8 cellular contexts compared by ENCODE assay signal in the genomic region with DNA sequence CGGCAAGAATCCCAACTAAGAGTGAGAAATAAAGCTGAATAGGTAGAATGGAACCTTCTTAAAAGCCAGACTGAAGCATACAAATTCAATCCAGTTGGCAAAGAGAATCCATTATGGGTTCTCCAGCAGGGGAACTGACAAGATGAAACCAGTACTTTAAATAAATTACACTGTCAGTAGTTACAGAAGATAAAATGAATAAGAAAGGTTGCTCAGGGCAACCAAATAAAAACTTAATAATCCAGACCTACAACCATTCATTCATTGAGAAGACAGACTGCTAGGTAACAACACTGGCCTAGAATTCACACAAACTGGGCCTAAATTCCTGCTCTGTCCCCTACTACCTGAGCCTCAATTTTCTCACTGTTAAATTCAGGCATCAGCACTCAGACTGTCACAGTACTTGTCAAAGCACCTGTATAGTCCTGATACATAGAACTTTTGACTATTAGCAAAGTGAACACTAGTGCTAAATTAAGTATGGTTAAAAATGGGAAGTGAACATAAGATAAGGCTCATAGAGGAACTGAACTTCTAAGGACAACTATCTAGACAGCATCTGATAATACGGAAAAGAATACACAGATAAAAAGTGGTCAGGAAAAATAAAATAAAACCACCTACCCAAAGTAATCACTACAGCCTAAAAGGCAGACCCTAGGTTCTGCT. TPM values are rescaled to one million over a fixed set of nuclear protein-coding genes. Genes with fewer than 3 reads are reported as not detected.
DNase-seq lines count a peak whose midpoint lies in the region; ATAC-seq, FAIRE-seq and TF ChIP-seq lines count a peak whose summit lies in the region.

No MANE protein-coding gene starts in this region.

- in situ Hi-C loops in HepG2 (cut with HindIII; ENCODE audit: extremely low pct_ligation_motif_present, low pct_unique_long_range_greater_than_20kb) (loop anchor here (10.0 kb wide), 1 partner anchor 136 kb away; no protein-coding TSS in a partner anchor), brain microvascular endothelial cell (cut with HindIII; ENCODE audit: low pct_ligation_motif_present, low sequenced_read_pairs) (no loop called here)

- H2BK15ac ChIP-seq in H9 (ENCODE audit: low read depth, low read length): no peak overlapping the region

- POLR2A ChIA-PET in HepG2 (lab: Yijun Ruan, JAX): no interaction called here

- no peak for TF ChIP-seq POLR2A in HepG2 (IDR thresholded peaks at IDR 0.05; ENCODE audit: insufficient read depth in 1 of 2, low read depth in 2 of 2, low read length in 2 of 2)

- no peak overlapping the region for H2BK20ac ChIP-seq in H9 (ENCODE audit: low read depth, low read length, poor library complexity, severe bottlenecking)

- H4K5ac ChIP-seq in H9 (ENCODE audit: insufficient read length, low read depth, low read length): no peak overlapping the region

- no peak overlapping the region for H2BK120ac ChIP-seq in H9 (ENCODE audit: low read depth, low read length, poor library complexity, severe bottlenecking)

- H2BK12ac ChIP-seq in H9 (ENCODE audit: insufficient read length, low read depth, low read length): no peak overlapping the region

- peaks cover 0 to 73% (median 40%) of the 10 kb centered on the region in 11 experiments; a peak in 19 of 22 replicates for H3K36me3 ChIP-seq in BLaER1 treated with 17β-estradiol and CSF1 and Interleukin-3, amounts not matched to agents 10 nM and 100 nM
- H3K36me3 ChIP-seq in HepG2 (replicated peaks in 1 of 2; ENCODE audit: control insufficient read depth in 1 of 2, insufficient read depth in 2 of 2, low read length in 2 of 2) (no peaks in the 10 kb centered on the region), brain microvascular endothelial cell (replicated peaks) (no peaks in the 10 kb centered on the region)

- H3K79me1 ChIP-seq in H9 (ENCODE audit: insufficient read depth, low read depth, low read length, poor library complexity, severe bottlenecking): no peaks in the 10 kb centered on the region

- H3K27me3 Mint-ChIP-seq in H9 (ENCODE audit: low read depth): no peaks in the 10 kb centered on the region

- H3K23me2 ChIP-seq in H9 (ENCODE audit: insufficient read length, low read depth, low read length, poor library complexity, severe bottlenecking): no peaks in the 10 kb centered on the region

- TF ChIP-seq EP300 in HepG2 (IDR thresholded peaks at IDR 0.05; ENCODE audit: low read depth in 2 of 2, low read length in 2 of 2) (no peak), HepG2 (CRISPR knock-in tag; IDR thresholded peaks at IDR 0.05; ENCODE audit: borderline replicate concordance) (no peak)

- ATAC-seq in HepG2: no peak; the same call in 2 of the 3 replicates

- no peak overlapping the region for H3K56ac ChIP-seq in H9 (ENCODE audit: insufficient read length, low read depth, low read length)

- no CpG with 5 or more reads among the region's 2 CpGs for WGBS in H9 (ENCODE audit: extremely low coverage, insufficient read length, low lambda C conversion rate)
- WGBS in HepG2 (ENCODE audit: low lambda C conversion rate): 93% methylated on average over 2 of the region's 2 CpGs

- H3K4me1 ChIP-seq in BLaER1 treated with 17β-estradiol and CSF1 and Interleukin-3, amounts not matched to agents 10 nM and 100 nM: peaks cover 48 to 89% (median 70%) of the 10 kb centered on the region in 10 experiments
- H3K4me1 ChIP-seq in H9 (ENCODE audit: insufficient read depth, low read length) (peaks cover 3% of the 10 kb centered on the region; the same call in 1 of the 2 replicates), HepG2 (ENCODE audit: insufficient read depth, low read length) (peaks cover 44% of the 10 kb centered on the region)

- H3K79me2 ChIP-seq in H9 (ENCODE audit: insufficient read depth, low read length) (peaks cover 93% of the 10 kb centered on the region; the same call in 1 of the 2 replicates), HepG2 (ENCODE audit: insufficient read depth, low read length) (peaks cover 94% of the 10 kb centered on the region)

- H3K9ac ChIP-seq in BLaER1 treated with 17β-estradiol and CSF1 and Interleukin-3, amounts not matched to agents 10 nM and 100 nM: peak overlapping the region in 5 of 11 experiments; percentile 1 to 50 (median 13); a peak in 3 of 22 replicates
- H3K9ac ChIP-seq in H9 (ENCODE audit: extremely low read depth, insufficient read length, low read length): no peak overlapping the region
- H3K9ac ChIP-seq in HepG2 (ENCODE audit: insufficient read depth, low read depth, low read length): no peak overlapping the region

- no peak overlapping the region for H3K14ac ChIP-seq in H9 (ENCODE audit: insufficient read depth, low read length)

- no peak overlapping the region for H3T11ph ChIP-seq in H9 (ENCODE audit: low read length)

- no peak for TF ChIP-seq RAD21 in HepG2 (CRISPR knock-in tag; IDR thresholded peaks at IDR 0.05)

- H3K23ac ChIP-seq in H9 (ENCODE audit: insufficient read length, low read depth, low read length): no peak overlapping the region

- CTCF ChIA-PET in HepG2 (lab: Yijun Ruan, JAX; ENCODE audit: low intra/inter-chr PET ratio, low total read pairs): no interaction called here

- H3K27me3 ChIP-seq in BLaER1 treated with 17β-estradiol and CSF1 and Interleukin-3, amounts not matched to agents 10 nM and 100 nM: no peaks in the 10 kb centered on the region
- H3K27me3 ChIP-seq in H9 (ENCODE audit: insufficient read depth, low read length) (no peaks in the 10 kb centered on the region), HepG2 (ENCODE audit: control insufficient read depth in 1 of 2, insufficient read depth in 2 of 2, low read length in 2 of 2) (no peaks in the 10 kb centered on the region; a peak in 1 of 5 replicates), brain microvascular endothelial cell (replicated peaks) (no peaks in the 10 kb centered on the region)

- no TSS peak for BruUV-seq in HepG2 (replicated peaks; lab: Mats Ljungman, UMichigan)

- DNase-seq in H9 (no peak), SKM-1 (lab: John Stamatoyannopoulos, UW; ENCODE audit: unreplicated experiment) (peak; percentile 26), HepG2 (ENCODE audit: low spot score) (no peak), NCI-H1105 (lab: John Stamatoyannopoulos, UW) (no peak), brain microvascular endothelial cell (no peak)
- DNase-seq in stimulated activated CD4-positive, alpha-beta T cell treated with anti-CD3 and anti-CD28 coated beads, Interleukin-15, amount 100 ng/mL, for 24 hours: no peak
- no peak for DNase-seq in activated CD4-positive, alpha-beta T cell treated with anti-CD3 and anti-CD28 coated beads for 48 hours

- no peak for FAIRE-seq in HepG2 (lab: Jason Lieb, UNC)

- peaks cover 7 to 35% (median 19%) of the 10 kb centered on the region in 3 experiments; a peak in 5 of 7 replicates for H3K36me3 Mint-ChIP-seq in H9 (ENCODE audit: insufficient read depth in 1 of 3, low read depth in 3 of 3)

- intact Hi-C loops in HepG2 (cut with micrococcal nuclease; ENCODE audit: unreplicated experiment): loop anchor here (10.0 kb wide), 1 partner anchor 304 kb away; no protein-coding TSS in a partner anchor

- H3K18ac ChIP-seq in H9 (ENCODE audit: insufficient read length, low read depth, low read length): no peak overlapping the region

- TF ChIP-seq CTCF in H9 (conservative IDR thresholded peaks at IDR 0.05) (no peak), HepG2 (CRISPR knock-in tag; IDR thresholded peaks at IDR 0.05) (no peak), brain microvascular endothelial cell (IDR thresholded peaks at IDR 0.05; ENCODE audit: low read depth, low read length, missing control alignments) (no peak)

- peak overlapping the region; percentile 19 to 91 (median 79); a peak in 5 of 7 replicates for H3K27ac Mint-ChIP-seq in H9

- H3K27ac ChIP-seq in BLaER1 treated with 17β-estradiol and CSF1 and Interleukin-3, amounts not matched to agents 10 nM and 100 nM: peak overlapping the region in 5 of 11 experiments; percentile 15 to 53 (median 42); a peak in 10 of 22 replicates
- H3K27ac ChIP-seq in H9 (ENCODE audit: insufficient read length, low read depth, low read length): no peak overlapping the region
- H3K27ac ChIP-seq in HepG2 (ENCODE audit: extremely low read length, insufficient read depth, low read length): no peak overlapping the region
- H3K27ac ChIP-seq in brain microvascular endothelial cell: no peak overlapping the region

- no peak overlapping the region for H3K4me3 Mint-ChIP-seq in H9

- peaks cover 68 to 96% (median 87%) of the 10 kb centered on the region in 11 experiments for H4K20me1 ChIP-seq in BLaER1 treated with 17β-estradiol and CSF1 and Interleukin-3, amounts not matched to agents 10 nM and 100 nM
- no peaks in the 10 kb centered on the region for H4K20me1 ChIP-seq in H9 (ENCODE audit: control insufficient read depth, insufficient read depth, insufficient read length)
- peaks cover 76% of the 10 kb centered on the region for H4K20me1 ChIP-seq in HepG2 (ENCODE audit: insufficient read depth, low read length)

- no peak overlapping the region for H4K8ac ChIP-seq in H9 (replicated peaks; ENCODE audit: insufficient read length, low read depth, low read length)

- H2AK5ac ChIP-seq in H9 (ENCODE audit: insufficient read length, low read length): no peak overlapping the region

- H3K9me3 Mint-ChIP-seq in H9: no peaks in the 10 kb centered on the region; a peak in 1 of 5 replicates

- H3K4ac ChIP-seq in H9 (ENCODE audit: low read depth, low read length): no peak overlapping the region

- H3K4me1 Mint-ChIP-seq in H9: peaks cover 53 to 62% of the 10 kb centered on the region in 2 experiments

- H3K4me3 ChIP-seq in BLaER1 treated with 17β-estradiol and CSF1 and Interleukin-3, amounts not matched to agents 10 nM and 100 nM: peak overlapping the region in 5 of 10 experiments; percentile 12 to 72 (median 26); a peak in 2 of 20 replicates
- H3K4me3 ChIP-seq in HepG2 (replicated peaks in 1 of 3; ENCODE audit: insufficient read depth in 1 of 3, low read depth in 2 of 3, low read length in 3 of 3) (no peak overlapping the region), brain microvascular endothelial cell (ENCODE audit: low read depth, low read length) (no peak overlapping the region)

- H2AFZ ChIP-seq in H9 (ENCODE audit: low read length): no peak overlapping the region
- H2AFZ ChIP-seq in HepG2 (ENCODE audit: low read length): no peak overlapping the region

- peaks cover 0 to 7% (median 0%) of the 10 kb centered on the region in 11 experiments; a peak in 2 of 22 replicates for H3K9me3 ChIP-seq in BLaER1 treated with 17β-estradiol and CSF1 and Interleukin-3, amounts not matched to agents 10 nM and 100 nM (replicated peaks in 1 of 11)
- H3K9me3 ChIP-seq in H9 (ENCODE audit: control insufficient read depth, low read depth, low read length) (no peaks in the 10 kb centered on the region), HepG2 (ENCODE audit: low read length) (no peaks in the 10 kb centered on the region)

- H3K4me2 ChIP-seq in BLaER1 treated with 17β-estradiol and CSF1 and Interleukin-3, amounts not matched to agents 10 nM and 100 nM: peak overlapping the region; percentile 76 to 97 (median 93)
- H3K4me2 ChIP-seq in H9 (ENCODE audit: insufficient read depth, insufficient read length, low read length) (no peak overlapping the region), HepG2 (ENCODE audit: low read depth, low read length) (no peak overlapping the region)

- no peak overlapping the region for H4K91ac ChIP-seq in H9 (ENCODE audit: insufficient read length, low read depth, low read length)

- H2BK5ac ChIP-seq in H9 (ENCODE audit: insufficient read length, low read length): no peak overlapping the region

RNA-seq across cellular contexts. Expression of gene TBL1XR1, which starts 6.0 kb away (rescaled TPM):
- 170 and 175 TPM in 2 replicates for total RNA-seq in H9 (2021)
- 62.5 and 108 TPM in 2 replicates for total RNA-seq in HepG2 (2016; rRNA removed; fragmentation: Illumina TruSeq; extraction: Trizol)
- 10.8 TPM in 2 replicates for total RNA-seq in HepG2 (2016; cell fraction: cytosol; rRNA removed; fragmentation: Illumina TruSeq; extraction: Trizol; ENCODE audit: low read depth)
- 67.0 and 111 TPM in 2 replicates for total RNA-seq in HepG2 (2016; cell fraction: insoluble cytoplasmic fraction; rRNA removed; fragmentation: Illumina TruSeq; extraction: Trizol)
- total RNA-seq in HepG2 (2016; cell fraction: membrane; rRNA removed; fragmentation: Illumina TruSeq; extraction: Trizol): 31.7 and 36.1 TPM in 2 replicates
- total RNA-seq in HepG2 (2016; cell fraction: nucleus; rRNA removed; fragmentation: Illumina TruSeq; extraction: Trizol): 58.6 and 64.8 TPM in 2 replicates
- polyA plus RNA-seq in HepG2 (2011; rRNA removed): 49.2 and 57.7 TPM in 2 replicates
- polyA plus RNA-seq in HepG2 (2011; cell fraction: cytosol; rRNA removed): 12.2 and 20.2 TPM in 2 replicates
- polyA plus RNA-seq in HepG2 (2011; cell fraction: nucleus; rRNA removed): 20.1 and 30.6 TPM in 2 replicates
- polyA plus RNA-seq in HepG2 (2012): 21.8 and 27.0 TPM in 2 replicates
- 1.9 and 2.1 TPM in 2 replicates for polyA plus RNA-seq in HepG2 (2016; cell fraction: cytosol; fragmentation: Illumina TruSeq; extraction: Trizol; ENCODE audit: low read depth)
- 38.3 and 42.9 TPM in 2 replicates for polyA plus RNA-seq in HepG2 (2016; cell fraction: insoluble cytoplasmic fraction; fragmentation: Illumina TruSeq; extraction: Trizol; ENCODE audit: low read depth)
- polyA plus RNA-seq in HepG2 (2016; cell fraction: membrane; fragmentation: Illumina TruSeq; extraction: Trizol; ENCODE audit: low read depth): 6.4 and 9.9 TPM in 2 replicates
- polyA plus RNA-seq in HepG2 (2016; cell fraction: nucleus; fragmentation: Illumina TruSeq; extraction: Trizol; ENCODE audit: insufficient read depth, low read depth): 53.4 and 55.7 TPM in 2 replicates
- polyA minus RNA-seq in HepG2 (2011; rRNA and poly(A)+ RNA removed; ENCODE audit: low replicate concordance): 126 and 330 TPM in 2 replicates
- 128 and 166 TPM in 2 replicates for polyA minus RNA-seq in HepG2 (2011; cell fraction: cytosol; rRNA and poly(A)+ RNA removed)
- 187 and 199 TPM in 2 replicates for polyA minus RNA-seq in HepG2 (2011; cell fraction: nucleus; rRNA and poly(A)+ RNA removed)

Comparison
In these comparisons a context has a peak if more than half of its experiments do, and no peak if none do; other contexts are left out.
1. H3K4me2 ChIP-seq: peak in BLaER1 treated with 17β-estradiol and CSF1 and Interleukin-3, amounts not matched to agents 10 nM and 100 nM (11 of 11); none in H9 (single experiment) and HepG2 (single experiment).